12 cellular contexts compared by ENCODE assay signal in the genomic region with DNA sequence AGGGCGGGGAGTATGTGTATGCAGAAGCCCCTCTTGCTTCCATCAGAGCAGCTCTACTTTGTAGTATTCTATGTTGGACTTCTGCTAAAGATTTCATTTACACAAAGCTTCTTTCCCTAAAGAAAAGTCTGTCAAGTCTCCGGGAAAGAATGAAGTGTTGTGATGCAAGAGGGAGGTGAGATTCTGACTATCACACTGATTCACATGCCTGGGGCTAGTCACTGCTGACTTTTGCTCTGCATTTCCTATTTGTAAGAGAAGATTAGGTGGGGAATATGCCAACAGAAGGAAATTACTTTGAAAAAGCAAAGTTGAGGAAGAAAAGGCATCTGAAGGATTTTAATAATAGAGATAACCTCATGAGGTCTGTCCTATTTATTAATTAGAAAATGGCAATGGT.
DNase-seq lines count a peak whose midpoint lies in the region; ATAC-seq and TF ChIP-seq lines count a peak whose summit lies in the region.
"Had no signal": no experiment of that assay in that cellular context is flagged by ENCODE, and none has a peak within 500 bp of the region (broad histone marks: within the 10 kb centered on the region; RNA-seq: fewer than 3 reads in every experiment).

No MANE protein-coding gene starts in this region.

- H3K4me3 Mint-ChIP-seq in IgD-negative memory B cell = no peak overlapping the region
- peak overlapping the region in 1 of 8 donors; percentile 28 for H3K4me3 Mint-ChIP-seq in naive B cell
- H3K4me3 Mint-ChIP-seq: stimulated activated memory B cell treated with anti-CD40 and anti-IgM and Interleukin-4, amounts not matched to agents 10 μg/mL and 1 μg/mL and 100 μg/mL, for 72 hours had no signal

- no peak for TF ChIP-seq POLR2A in gastrocnemius medialis (IDR thresholded peaks at IDR 0.05)

- POLR2A ChIA-PET in SK-N-SH (lab: Yijun Ruan, JAX) = no interaction called here

- H3K27ac Mint-ChIP-seq in IgD-negative memory B cell (peak overlapping the region; percentile 13 to 78 (median 67)), naive B cell (peak overlapping the region in 5 of 6 donors; percentile 34 to 86 (median 47))
- H3K27ac Mint-ChIP-seq: stimulated activated memory B cell treated with anti-CD40 and anti-IgM and Interleukin-4, amounts not matched to agents 10 μg/mL and 1 μg/mL and 100 μg/mL, for 72 hours had no signal

- no peaks in the 10 kb centered on the region for H3K27me3 Mint-ChIP-seq in IgD-negative memory B cell
- no peaks in the 10 kb centered on the region for H3K27me3 Mint-ChIP-seq in naive B cell
- H3K27me3 Mint-ChIP-seq: stimulated activated memory B cell treated with anti-CD40 and anti-IgM and Interleukin-4, amounts not matched to agents 10 μg/mL and 1 μg/mL and 100 μg/mL, for 72 hours had no signal

- in situ Hi-C loops in gastrocnemius medialis (cut with MboI; ENCODE audit: low sequenced_read_pairs in 4 of 4) = loop anchor here in 2 of 4 donors (10.0 to 25.0 kb wide), 2 partner anchors 304 to 377 kb away; a partner anchor contains a TSS

- H2AFZ ChIP-seq in SK-N-SH (ENCODE audit: low read depth) = no peak overlapping the region
- no peak overlapping the region for H2AFZ ChIP-seq in MM.1S (ENCODE audit: low read length)

- H3K27me3 ChIP-seq in SK-N-SH (ENCODE audit: insufficient read depth) (no peaks in the 10 kb centered on the region), MM.1S (replicated peaks; ENCODE audit: insufficient read depth, low read length) (no peaks in the 10 kb centered on the region), gastrocnemius medialis (no peaks in the 10 kb centered on the region)
- H3K27me3 ChIP-seq: gastroesophageal sphincter, left lung, Peyer's patch had no signal

- intact Hi-C loops in gastrocnemius medialis (cut with DNase I; ENCODE audit: low total_unique reads) = no loop called here

- peak; percentile 29 for DNase-seq in Daoy (ENCODE audit: low read depth)
- DNase-seq in dedifferentiated amniotic fluid mesenchymal stem cell (ENCODE audit: extremely low spot score) = peak; percentile 54
- no peak for DNase-seq in naive B cell
- no peak for DNase-seq in SK-N-SH
- DNase-seq in MM.1S = no peak
- DNase-seq in gastrocnemius medialis = no peak
- DNase-seq: Karpas-422, left lung, Peyer's patch had no signal

- H3K4me2 ChIP-seq in SK-N-SH (no peak overlapping the region), MM.1S (ENCODE audit: low read depth, low read length) (no peak overlapping the region)

- no peak for TF ChIP-seq EP300 in SK-N-SH (IDR thresholded peaks at IDR 0.05; ENCODE audit: borderline replicate concordance in 1 of 2, low read depth in 1 of 2, low read length in 1 of 2)

- H3K36me3 ChIP-seq in SK-N-SH (replicated peaks in 1 of 2; ENCODE audit: control insufficient read depth in 1 of 2, insufficient read depth in 2 of 2, low read length in 1 of 2) (peaks cover 0 to 9% of the 10 kb centered on the region in 2 experiments), MM.1S (replicated peaks; ENCODE audit: insufficient read depth, low read length) (no peaks in the 10 kb centered on the region; the same call in 1 of the 2 replicates), gastrocnemius medialis (no peaks in the 10 kb centered on the region)

- CTCF ChIA-PET in SK-N-SH (lab: Yijun Ruan, JAX) = interaction anchor here (1.0 to 1.3 kb wide), 5 partner anchors 12 to 183 kb away, joined by 3 to 6 read pairs (median 3); no protein-coding TSS in a partner anchor

- H3K4me1 ChIP-seq in SK-N-SH (ENCODE audit: control insufficient read depth in 1 of 2, insufficient read depth in 2 of 2, low read depth in 1 of 2, low read length in 1 of 2) (no peaks in the 10 kb centered on the region; a peak in 2 of 4 replicates), MM.1S (ENCODE audit: low read length) (no peaks in the 10 kb centered on the region; the same call in 1 of the 2 replicates), gastrocnemius medialis (peaks cover 0 to 3% of the 10 kb centered on the region in 2 donors)
- H3K4me1 ChIP-seq: gastroesophageal sphincter, left lung, Peyer's patch had no signal

- ATAC-seq in naive B cell (ENCODE audit: low read depth in 2 of 2) (no peak), gastrocnemius medialis (no peak)
- ATAC-seq: gastroesophageal sphincter; left lung; stimulated activated memory B cell treated with anti-CD40 and anti-IgM and Interleukin-4, amounts not matched to agents 10 μg/mL and 1 μg/mL and 100 μg/mL, for 72 hours had no signal

- 47% methylated on average over 2 of the region's 2 CpGs for WGBS in SK-N-SH (ENCODE audit: low lambda C conversion rate)

- H3K4me1 Mint-ChIP-seq in IgD-negative memory B cell (peaks cover 0 to 2% (median 0%) of the 10 kb centered on the region in 3 donors), naive B cell (peaks cover 7 to 9% (median 7%) of the 10 kb centered on the region in 3 donors)

- H3F3A ChIP-seq in SK-N-SH (replicated peaks; ENCODE audit: insufficient read depth) = no peaks in the 10 kb centered on the region
- no peaks in the 10 kb centered on the region for H3F3A ChIP-seq in MM.1S (ENCODE audit: insufficient read depth, low read length)

- H3K79me2 ChIP-seq in SK-N-SH (ENCODE audit: insufficient read depth) (no peaks in the 10 kb centered on the region), MM.1S (ENCODE audit: low read length) (no peaks in the 10 kb centered on the region)

- no peaks in the 10 kb centered on the region for H4K20me1 ChIP-seq in SK-N-SH (ENCODE audit: insufficient read depth)
- no peaks in the 10 kb centered on the region for H4K20me1 ChIP-seq in MM.1S (ENCODE audit: insufficient read depth, low read length)

- no peak overlapping the region for H3K9ac ChIP-seq in SK-N-SH
- H3K9ac ChIP-seq in MM.1S (ENCODE audit: low read length) = no peak overlapping the region

- H3K4me3 ChIP-seq in SK-N-SH (ENCODE audit: low read depth in 2 of 2, low read length in 1 of 2) (no peak overlapping the region), MM.1S (ENCODE audit: low read length) (no peak overlapping the region), gastrocnemius medialis (no peak overlapping the region)
- H3K4me3 ChIP-seq: gastroesophageal sphincter, left lung, Peyer's patch had no signal

- no peaks in the 10 kb centered on the region for H3K9me2 ChIP-seq in SK-N-SH
- no peaks in the 10 kb centered on the region for H3K9me2 ChIP-seq in MM.1S (replicated peaks; ENCODE audit: insufficient read depth, low read length)

- H3K27ac ChIP-seq in SK-N-SH (ENCODE audit: low read depth in 2 of 2, low read length in 1 of 2) = no peak overlapping the region; a peak in 1 of 4 replicates
- H3K27ac ChIP-seq in MM.1S (ENCODE audit: low read length) = no peak overlapping the region
- H3K27ac ChIP-seq in gastrocnemius medialis = no peak overlapping the region
- H3K27ac ChIP-seq: gastroesophageal sphincter, left lung, Peyer's patch had no signal

- no peaks in the 10 kb centered on the region for H3K9me3 Mint-ChIP-seq in IgD-negative memory B cell
- no peaks in the 10 kb centered on the region for H3K9me3 Mint-ChIP-seq in naive B cell
- H3K9me3 Mint-ChIP-seq: stimulated activated memory B cell treated with anti-CD40 and anti-IgM and Interleukin-4, amounts not matched to agents 10 μg/mL and 1 μg/mL and 100 μg/mL, for 72 hours had no signal

- TF ChIP-seq CTCF in SK-N-SH (IDR thresholded peaks at IDR 0.05) (no peak), MM.1S (IDR thresholded peaks at IDR 0.05; ENCODE audit: low read length) (no peak), gastrocnemius medialis (IDR thresholded peaks at IDR 0.05 in 4 of 5, conservative IDR thresholded peaks at IDR 0.05 in 1 of 5) (no peak)

- H3K9me3 ChIP-seq in SK-N-SH (no peaks in the 10 kb centered on the region), MM.1S (replicated peaks; ENCODE audit: insufficient read depth, low read length) (no peaks in the 10 kb centered on the region), gastrocnemius medialis (no peaks in the 10 kb centered on the region)
- H3K9me3 ChIP-seq: gastroesophageal sphincter, left lung, Peyer's patch had no signal

- TF ChIP-seq RAD21 in SK-N-SH (IDR thresholded peaks at IDR 0.05; ENCODE audit: low read length) = no peak

- H3K36me3 Mint-ChIP-seq in IgD-negative memory B cell (peaks cover 10% of the 10 kb centered on the region), naive B cell (peaks cover 24 to 25% of the 10 kb centered on the region in 2 donors)

TF ChIP-seq in SK-N-SH, 30 proteins besides CTCF, POLR2A, EP300 and RAD21 (continues in another document):
- TF ChIP-seq JUND (IDR thresholded peaks at IDR 0.05) (no peak), FOXJ3 (CRISPR knock-in tag; IDR thresholded peaks at IDR 0.05) (no peak), TEAD4 (IDR thresholded peaks at IDR 0.05; ENCODE audit: borderline replicate concordance, insufficient read depth) (no peak), TAF1 (IDR thresholded peaks at IDR 0.05; ENCODE audit: borderline replicate concordance, low read depth, low read length) (no peak), FOSL2 (IDR thresholded peaks at IDR 0.05; ENCODE audit: borderline replicate concordance, low read depth) (no peak), NRF1 (IDR thresholded peaks at IDR 0.05; ENCODE audit: low read depth, low read length) (no peak), MXI1 (IDR thresholded peaks at IDR 0.05; ENCODE audit: low read depth, low read length) (no peak), GATA2 (CRISPR knock-in tag; IDR thresholded peaks at IDR 0.05) (no peak)
- TF ChIP-seq, protein P1, sequence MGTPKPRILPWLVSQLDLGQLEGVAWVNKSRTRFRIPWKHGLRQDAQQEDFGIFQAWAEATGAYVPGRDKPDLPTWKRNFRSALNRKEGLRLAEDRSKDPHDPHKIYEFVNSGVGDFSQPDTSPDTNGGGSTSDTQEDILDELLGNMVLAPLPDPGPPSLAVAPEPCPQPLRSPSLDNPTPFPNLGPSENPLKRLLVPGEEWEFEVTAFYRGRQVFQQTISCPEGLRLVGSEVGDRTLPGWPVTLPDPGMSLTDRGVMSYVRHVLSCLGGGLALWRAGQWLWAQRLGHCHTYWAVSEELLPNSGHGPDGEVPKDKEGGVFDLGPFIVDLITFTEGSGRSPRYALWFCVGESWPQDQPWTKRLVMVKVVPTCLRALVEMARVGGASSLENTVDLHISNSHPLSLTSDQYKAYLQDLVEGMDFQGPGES (IDR thresholded peaks at IDR 0.05; ENCODE audit: low read depth, low read length) = no peak
- TF ChIP-seq, protein P2, sequence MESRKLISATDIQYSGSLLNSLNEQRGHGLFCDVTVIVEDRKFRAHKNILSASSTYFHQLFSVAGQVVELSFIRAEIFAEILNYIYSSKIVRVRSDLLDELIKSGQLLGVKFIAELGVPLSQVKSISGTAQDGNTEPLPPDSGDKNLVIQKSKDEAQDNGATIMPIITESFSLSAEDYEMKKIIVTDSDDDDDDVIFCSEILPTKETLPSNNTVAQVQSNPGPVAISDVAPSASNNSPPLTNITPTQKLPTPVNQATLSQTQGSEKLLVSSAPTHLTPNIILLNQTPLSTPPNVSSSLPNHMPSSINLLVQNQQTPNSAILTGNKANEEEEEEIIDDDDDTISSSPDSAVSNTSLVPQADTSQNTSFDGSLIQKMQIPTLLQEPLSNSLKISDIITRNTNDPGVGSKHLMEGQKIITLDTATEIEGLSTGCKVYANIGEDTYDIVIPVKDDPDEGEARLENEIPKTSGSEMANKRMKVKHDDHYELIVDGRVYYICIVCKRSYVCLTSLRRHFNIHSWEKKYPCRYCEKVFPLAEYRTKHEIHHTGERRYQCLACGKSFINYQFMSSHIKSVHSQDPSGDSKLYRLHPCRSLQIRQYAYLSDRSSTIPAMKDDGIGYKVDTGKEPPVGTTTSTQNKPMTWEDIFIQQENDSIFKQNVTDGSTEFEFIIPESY (IDR thresholded peaks at IDR 0.05; ENCODE audit: borderline replicate concordance, low read depth) = no peak

Comparison
In these comparisons a context has a peak if more than half of its experiments do, and no peak if none do; other contexts are left out.
1. DNase-seq: peak in Daoy (single experiment) and dedifferentiated amniotic fluid mesenchymal stem cell (single experiment); none in naive B cell (single experiment), SK-N-SH (single experiment), MM.1S (single experiment) and gastrocnemius medialis (0 of 2).